In the genomic region with DNA sequence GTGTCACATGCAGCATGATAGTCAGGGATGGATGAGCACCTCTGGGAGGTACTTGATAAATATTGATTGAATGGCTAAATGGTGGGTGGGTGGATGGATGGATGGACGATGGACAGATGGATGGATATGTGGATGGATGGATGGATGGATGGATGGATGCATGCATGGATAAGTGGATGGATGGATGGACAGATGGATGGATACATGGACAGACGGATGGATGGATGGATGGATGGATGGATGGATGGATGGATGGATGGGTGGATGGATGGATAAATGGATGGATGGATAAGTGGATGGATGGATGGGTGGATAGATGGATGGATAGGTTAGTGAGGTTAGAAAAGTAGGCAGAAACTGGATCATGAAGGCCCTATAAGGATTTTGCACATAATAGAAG, we compare ENCODE assay signal across 24 cellular contexts. TPM values are rescaled to one million over a fixed set of nuclear protein-coding genes. Genes with fewer than 3 reads are reported as not detected.
DNase-seq lines count a peak whose midpoint lies in the region; ATAC-seq, FAIRE-seq and TF ChIP-seq lines count a peak whose summit lies in the region.
"Had no signal": no experiment of that assay in that cellular context is flagged by ENCODE, and none has a peak within 500 bp of the region (broad histone marks: within the 10 kb centered on the region; RNA-seq: fewer than 3 reads in every experiment).

No MANE protein-coding gene starts in this region.

- CTCF ChIA-PET in endothelial cell of umbilical vein (lab: Charles Lee) (interaction anchor here (1.2 to 3.0 kb wide), 2 partner anchors 17 to 38 kb away, joined by 3 to 14 read pairs; partner anchors contain the start of gene PTPRE), GM10248 (lab: Yijun Ruan, JAX) (no interaction called here)

- TF ChIP-seq CTCF in RWPE2 (IDR thresholded peaks at IDR 0.05; ENCODE audit: poor library complexity, severe bottlenecking) (no peak), endothelial cell of umbilical vein (IDR thresholded peaks at IDR 0.05; ENCODE audit: extremely low read depth in 1 of 2, insufficient read depth in 1 of 2, low read depth in 1 of 2, low read length in 2 of 2) (no peak), GM10248 (IDR thresholded peaks at IDR 0.05; ENCODE audit: control extremely low read depth, extremely low read depth, low read depth, missing control alignments) (no peak)

- dilution Hi-C loops in endothelial cell of umbilical vein (cut with MboI; ENCODE audit: extremely low pct_ligation_motif_present, low sequenced_read_pairs) = no loop called here

- H3K27ac ChIP-seq in BLaER1 treated with 17β-estradiol and CSF1 and Interleukin-3, amounts not matched to agents 10 nM and 100 nM = peak overlapping the region in 1 of 11 experiments; percentile 63; a peak in 1 of 22 replicates
- H3K27ac ChIP-seq in RWPE2 (ENCODE audit: poor library complexity, severe bottlenecking) (peak overlapping the region; percentile 64), endothelial cell of umbilical vein (ENCODE audit: insufficient read depth, low read depth, low read length) (peak overlapping the region; percentile 92)
- H3K27ac ChIP-seq: A549, C4-2B, GM23248 had no signal

- H3K9me3 ChIP-seq in BLaER1 treated with 17β-estradiol and CSF1 and Interleukin-3, amounts not matched to agents 10 nM and 100 nM (replicated peaks in 1 of 11) = peaks cover 0 to 7% (median 0%) of the 10 kb centered on the region in 11 experiments; a peak in 2 of 22 replicates
- H3K9me3 ChIP-seq in RWPE2 (ENCODE audit: severe bottlenecking) (no peaks in the 10 kb centered on the region), endothelial cell of umbilical vein (replicated peaks; ENCODE audit: control insufficient read depth, insufficient read depth, low read length) (no peaks in the 10 kb centered on the region)
- H3K9me3 ChIP-seq: A549 had no signal

- H2AFZ ChIP-seq in endothelial cell of umbilical vein (ENCODE audit: low read depth, low read length) = no peak overlapping the region
- H2AFZ ChIP-seq: GM23248 had no signal

- H4K20me1 ChIP-seq in BLaER1 treated with 17β-estradiol and CSF1 and Interleukin-3, amounts not matched to agents 10 nM and 100 nM = peaks cover 0 to 34% (median 0%) of the 10 kb centered on the region in 11 experiments; a peak in 5 of 22 replicates
- H4K20me1 ChIP-seq in endothelial cell of umbilical vein (replicated peaks; ENCODE audit: control insufficient read depth, extremely low read depth, insufficient read depth, low read length) = no peaks in the 10 kb centered on the region

- H3K79me2 ChIP-seq in endothelial cell of umbilical vein (ENCODE audit: control insufficient read depth, insufficient read depth, low read length) = peaks cover 3% of the 10 kb centered on the region

- no peak overlapping the region for H3K4me3 ChIP-seq in BLaER1 treated with 17β-estradiol and CSF1 and Interleukin-3, amounts not matched to agents 10 nM and 100 nM
- H3K4me3 ChIP-seq in RWPE2 (ENCODE audit: severe bottlenecking) = no peak overlapping the region
- H3K4me3 ChIP-seq in endothelial cell of umbilical vein (replicated peaks in 1 of 3; ENCODE audit: insufficient read depth in 1 of 3, low read depth in 1 of 3, low read length in 3 of 3) = no peak overlapping the region
- H3K4me3 ChIP-seq: A549, GM23248 had no signal

- H3K9me1 ChIP-seq in endothelial cell of umbilical vein (replicated peaks; ENCODE audit: control insufficient read depth, extremely low read depth, insufficient read depth, low read length) = no peaks in the 10 kb centered on the region

- intact Hi-C loops in endothelial cell of umbilical vein (cut with micrococcal nuclease) = no loop called here

- FAIRE-seq in endothelial cell of umbilical vein (lab: Jason Lieb, UNC) = no peak
- FAIRE-seq: A549, D721Med, GM12891, GM18507, H1 had no signal

- peak overlapping the region in 8 of 11 experiments; percentile 6 to 90 (median 56); a peak in 9 of 22 replicates for H3K4me2 ChIP-seq in BLaER1 treated with 17β-estradiol and CSF1 and Interleukin-3, amounts not matched to agents 10 nM and 100 nM
- H3K4me2 ChIP-seq in endothelial cell of umbilical vein (ENCODE audit: insufficient read depth, low read length) = no peak overlapping the region
- H3K4me2 ChIP-seq: A549 had no signal

- POLR2A ChIA-PET in endothelial cell of umbilical vein (lab: Charles Lee) = no interaction called here
- POLR2A ChIA-PET in GM10248 (lab: Yijun Ruan, JAX) = no interaction called here

- no peak for TF ChIP-seq POLR2A in endothelial cell of umbilical vein (IDR thresholded peaks at IDR 0.05; ENCODE audit: low read depth, low read length)

- no peaks in the 10 kb centered on the region for H3K27me3 ChIP-seq in BLaER1 treated with 17β-estradiol and CSF1 and Interleukin-3, amounts not matched to agents 10 nM and 100 nM
- H3K27me3 ChIP-seq in RWPE2 (ENCODE audit: insufficient read depth, poor library complexity, severe bottlenecking) = no peaks in the 10 kb centered on the region
- H3K27me3 ChIP-seq in endothelial cell of umbilical vein (ENCODE audit: control insufficient read depth in 2 of 2, insufficient read depth in 2 of 2, low read length in 2 of 2) = no peaks in the 10 kb centered on the region

- peaks cover 37 to 70% (median 49%) of the 10 kb centered on the region in 10 experiments for H3K4me1 ChIP-seq in BLaER1 treated with 17β-estradiol and CSF1 and Interleukin-3, amounts not matched to agents 10 nM and 100 nM
- H3K4me1 ChIP-seq in RWPE2 (ENCODE audit: insufficient read depth, poor library complexity, severe bottlenecking) (peaks cover 33% of the 10 kb centered on the region), endothelial cell of umbilical vein (ENCODE audit: control insufficient read depth, extremely low read depth, insufficient read depth, low read length) (peaks cover 82% of the 10 kb centered on the region)
- H3K4me1 ChIP-seq: A549 had no signal

- H3K9ac ChIP-seq in BLaER1 treated with 17β-estradiol and CSF1 and Interleukin-3, amounts not matched to agents 10 nM and 100 nM = no peak overlapping the region
- no peak overlapping the region for H3K9ac ChIP-seq in endothelial cell of umbilical vein (replicated peaks; ENCODE audit: extremely low read depth, insufficient read depth, low read length)
- H3K9ac ChIP-seq: GM23248 had no signal

- no peak for DNase-seq in RWPE2 (ENCODE audit: low spot score)
- no peak for DNase-seq in endothelial cell of umbilical vein (ENCODE audit: low read depth, low spot score)
- DNase-seq in GM10248 (ENCODE audit: extremely low spot score) = no peak
- DNase-seq in AML-193 (lab: John Stamatoyannopoulos, UW) = no peak
- DNase-seq: 8988T; ACHN; CD4-positive, CD25-positive, alpha-beta regulatory T cell; CD8-positive, alpha-beta T cell; DMS 273 treated with DMSO at 0.1 percent for 48 hours; DMS79; EL; GDM1; GM23248; H7; HCEC 1CT had no signal

- no TSS peak for BruUV-seq in endothelial cell of umbilical vein (replicated peaks; lab: Mats Ljungman, UMichigan)

- ATAC-seq in RWPE2 (ENCODE audit: low read depth) (no peak), GM21723 (IDR thresholded peaks at IDR 0.05; ENCODE audit: unreplicated experiment) (no peak)
- ATAC-seq: A549; CD8-positive, alpha-beta T cell had no signal

- peaks cover 0 to 16% (median 0%) of the 10 kb centered on the region in 11 experiments; a peak in 2 of 22 replicates for H3K36me3 ChIP-seq in BLaER1 treated with 17β-estradiol and CSF1 and Interleukin-3, amounts not matched to agents 10 nM and 100 nM
- H3K36me3 ChIP-seq in RWPE2 (ENCODE audit: low read depth) (no peaks in the 10 kb centered on the region), endothelial cell of umbilical vein (ENCODE audit: control insufficient read depth in 2 of 2, extremely low read depth in 1 of 2, insufficient read depth in 2 of 2, low read length in 2 of 2) (no peaks in the 10 kb centered on the region)

TF ChIP-seq in endothelial cell of umbilical vein, 7 proteins besides CTCF, POLR2A, EP300 and RAD21:
- TF ChIP-seq GATA2 (IDR thresholded peaks at IDR 0.05; ENCODE audit: insufficient read depth, insufficient read length, low read depth, low read length) = no peak
- TF ChIP-seq FOS (IDR thresholded peaks at IDR 0.05; ENCODE audit: borderline replicate concordance, insufficient read depth, low read length) = no peak
- no peak for TF ChIP-seq MYC (IDR thresholded peaks at IDR 0.05; ENCODE audit: low read depth, low read length)
- TF ChIP-seq EZH2 (IDR thresholded peaks at IDR 0.05; ENCODE audit: borderline replicate concordance, low read depth, low read length, severe bottlenecking) = no peak

RNA-seq across cellular contexts. Expression of gene PTPRE, which starts 37.4 kb away (rescaled TPM):
- 114 and 116 TPM in 2 replicates for total RNA-seq in endothelial cell of umbilical vein
- polyA plus RNA-seq in endothelial cell of umbilical vein = 36.8 and 37.3 TPM in 2 replicates
- 29.1 and 31.2 TPM in 2 replicates for polyA plus RNA-seq in endothelial cell of umbilical vein (2011; cell fraction: cytosol; rRNA removed)
- polyA plus RNA-seq in endothelial cell of umbilical vein (2011; cell fraction: nucleus; rRNA removed) = 169 and 197 TPM in 2 replicates
- polyA plus RNA-seq in endothelial cell of umbilical vein (2012) = 50.3 and 82.0 TPM in 2 replicates
- 81.1 and 94.2 TPM in 2 replicates for polyA minus RNA-seq in endothelial cell of umbilical vein
- 3.1 TPM for polyA minus RNA-seq in endothelial cell of umbilical vein (2011; cell fraction: cytosol; rRNA and poly(A)+ RNA removed)
- polyA minus RNA-seq in endothelial cell of umbilical vein (2011; cell fraction: nucleus; rRNA and poly(A)+ RNA removed) = 116 and 126 TPM in 2 replicates

RNA-seq across cellular contexts. Expression of gene CLRN3, which starts 51.5 kb away (rescaled TPM):
- total RNA-seq in endothelial cell of umbilical vein = not detected in 2 replicates
- 0.07 and 0.14 TPM in 2 replicates for polyA plus RNA-seq in endothelial cell of umbilical vein
- polyA plus RNA-seq in endothelial cell of umbilical vein (2011; cell fraction: cytosol; rRNA removed) = 0.09 and 0.18 TPM in 2 replicates
- polyA plus RNA-seq in endothelial cell of umbilical vein (2011; cell fraction: nucleus; rRNA removed) = not detected in 2 replicates
- not detected in 2 replicates for polyA plus RNA-seq in endothelial cell of umbilical vein (2012)
- polyA minus RNA-seq in endothelial cell of umbilical vein = 0.28 TPM in 1 of 2 replicates, not detected in the other
- polyA minus RNA-seq in endothelial cell of umbilical vein (2011; cell fraction: cytosol; rRNA and poly(A)+ RNA removed) = not detected
- not detected in 2 replicates for polyA minus RNA-seq in endothelial cell of umbilical vein (2011; cell fraction: nucleus; rRNA and poly(A)+ RNA removed)
- total RNA-seq: CD4-positive, CD25-positive, alpha-beta regulatory T cell; CD8-positive, alpha-beta T cell; GM23248; H1; H7 had no signal
- polyA plus RNA-seq: BJ; CD4-positive, CD25-positive, alpha-beta regulatory T cell; GM23248; H1 had no signal
